Comparison of ENCODE assay signal across 23 cellular contexts in genomic region chr9:135251331-135251761, GRCh38.
DNase-seq lines count a peak whose midpoint lies in the region; ATAC-seq, FAIRE-seq and TF ChIP-seq lines count a peak whose summit lies in the region.
"Had no signal": no experiment of that assay in that cellular context is flagged by ENCODE, and none has a peak within 500 bp of the region (broad histone marks: within the 10 kb centered on the region; RNA-seq: fewer than 3 reads in every experiment).

No MANE protein-coding gene starts in this region.

- no peak overlapping the region for H3K4me3 Mint-ChIP-seq in WTC11
- H3K4me3 Mint-ChIP-seq: CD4-positive, alpha-beta memory T cell; IgD-negative memory B cell had no signal

- TF ChIP-seq EP300 in upper lobe of left lung (IDR thresholded peaks at IDR 0.05) = no peak

- no peak for FAIRE-seq in D721Med (lab: Jason Lieb, UNC)
- FAIRE-seq: G401.6 had no signal

- ATAC-seq in HCT116 (no peak), lower lobe of right lung (no peak), WTC11 (no peak), upper lobe of left lung (ENCODE audit: low FRiP score in 2 of 2) (no peak)

- no peaks in the 10 kb centered on the region for H3K79me2 ChIP-seq in HCT116 (ENCODE audit: insufficient read depth, low read length)

- H3K27me3 Mint-ChIP-seq in WTC11 (ENCODE audit: low read depth) = no peaks in the 10 kb centered on the region
- H3K27me3 Mint-ChIP-seq: IgD-negative memory B cell had no signal

- CTCF ChIA-PET in HCT116 (lab: Charles Lee) = no interaction called here
- CTCF ChIA-PET in WTC11 (lab: Charles Lee) = no interaction called here

- no peaks in the 10 kb centered on the region for H3K27me3 ChIP-seq in HCT116 (ENCODE audit: insufficient read depth, low read length)
- no peaks in the 10 kb centered on the region for H3K27me3 ChIP-seq in lower lobe of right lung (ENCODE audit: low read depth)
- H3K27me3 ChIP-seq in spleen (replicated peaks in 1 of 7) = peaks cover 0 to 84% (median 0%) of the 10 kb centered on the region in 7 donors
- no peaks in the 10 kb centered on the region for H3K27me3 ChIP-seq in upper lobe of left lung

- no peaks in the 10 kb centered on the region for H3K36me3 ChIP-seq in HCT116 (ENCODE audit: control insufficient read depth in 1 of 2, insufficient read depth in 2 of 2, low read length in 2 of 2)
- no peaks in the 10 kb centered on the region for H3K36me3 ChIP-seq in lower lobe of right lung
- no peaks in the 10 kb centered on the region for H3K36me3 ChIP-seq in spleen
- no peaks in the 10 kb centered on the region for H3K36me3 ChIP-seq in upper lobe of left lung

- H3K9me2 ChIP-seq in HCT116 (ENCODE audit: insufficient read depth) = no peaks in the 10 kb centered on the region
- H3K9me2 ChIP-seq: SK-N-SH had no signal

- H3K4me1 Mint-ChIP-seq in WTC11 = peaks cover 9% of the 10 kb centered on the region
- H3K4me1 Mint-ChIP-seq: IgD-negative memory B cell had no signal

- no peaks in the 10 kb centered on the region for H3K9me3 Mint-ChIP-seq in WTC11
- H3K9me3 Mint-ChIP-seq: IgD-negative memory B cell had no signal

- POLR2A ChIA-PET in HCT116 (lab: Charles Lee) = interaction anchor here (0.9 kb wide), 1 partner anchor 20 kb away, joined by 3 read pairs; no protein-coding TSS in a partner anchor
- POLR2A ChIA-PET in WTC11 (lab: Charles Lee) = no interaction called here

- H3K27ac ChIP-seq in HCT116 (ENCODE audit: low read depth, low read length) (no peak overlapping the region), lower lobe of right lung (no peak overlapping the region), spleen (no peak overlapping the region), upper lobe of left lung (no peak overlapping the region)

- H3K36me3 Mint-ChIP-seq in WTC11 = no peaks in the 10 kb centered on the region
- H3K36me3 Mint-ChIP-seq: CD4-positive, alpha-beta memory T cell had no signal

- peak; percentile 14 for DNase-seq in D721Med (ENCODE audit: insufficient read length, low spot score)
- no peak for DNase-seq in HCT116 (ENCODE audit: low read depth, low spot score)
- DNase-seq in lower lobe of right lung = peak; percentile 27
- DNase-seq in spleen = peak; percentile 64
- no peak for DNase-seq in WTC11 (ENCODE audit: low spot score)
- DNase-seq in activated effector memory CD4-positive, alpha-beta T cell treated with Interleukin-2 at 50 U/mL for 16 hours = no peak
- no peak for DNase-seq in upper lobe of left lung
- DNase-seq: C1 segment of cervical spinal cord; CD4-positive, alpha-beta memory T cell; COR-L47; GOT3; HCEC 1CT; NCI-H1048; NCI-H1417; NCI-H1694; NCI-H2029 treated with DMSO at 0.1 percent for 48 hours; NCI-H2227 treated with DMSO at 0.1 percent for 48 hours; NCI-H526 treated with DMSO at 0.1 percent for 48 hours; RPMI8226; SIG-M5; SK-N-SH had no signal

- no peak for TF ChIP-seq POLR2A in HCT116 (IDR thresholded peaks at IDR 0.05; ENCODE audit: borderline replicate concordance, extremely low read depth, insufficient read depth, insufficient read length)
- TF ChIP-seq POLR2A in spleen (IDR thresholded peaks at IDR 0.05) = no peak
- TF ChIP-seq POLR2A in upper lobe of left lung (IDR thresholded peaks at IDR 0.05) = no peak

- WGBS in spleen, 5 donors = 83 to 93% (median 90%) methylated on average over 6 of the region's 6 CpGs; no CpG with 5 or more reads in 1 of the 5 donors
- 76 to 92% methylated on average over 5 to 6 of the region's 6 CpGs for WGBS in upper lobe of left lung, 2 donors

- H3K9ac ChIP-seq in HCT116 (ENCODE audit: low read length) = no peak overlapping the region
- H3K9ac ChIP-seq: SK-N-SH had no signal

- H3K4me1 ChIP-seq in HCT116 (ENCODE audit: control insufficient read depth in 1 of 2, insufficient read depth in 2 of 2, low read length in 2 of 2) (peaks cover 9 to 29% of the 10 kb centered on the region in 2 experiments; a peak in 3 of 4 replicates), lower lobe of right lung (no peaks in the 10 kb centered on the region), spleen (no peaks in the 10 kb centered on the region), upper lobe of left lung (peaks cover 0 to 14% (median 0%) of the 10 kb centered on the region in 4 donors)

- intact Hi-C loops in HCT116 (cut with micrococcal nuclease) = loop anchor here (10.0 kb wide), 1 partner anchor 167 kb away; the partner anchor contains the start of gene OLFM1
- intact Hi-C loops in lower lobe of right lung (cut with DNase I) = no loop called here
- intact Hi-C loops in spleen (cut with DNase I; ENCODE audit: low total_unique reads) = no loop called here

- no peaks in the 10 kb centered on the region for H4K20me1 ChIP-seq in HCT116 (ENCODE audit: insufficient read depth)

- BruUV-seq in HCT116 (replicated peaks; lab: Mats Ljungman, UMichigan) = no TSS peak

- no peak for TF ChIP-seq RAD21 in HCT116 (IDR thresholded peaks at IDR 0.05; ENCODE audit: low read depth)

- H3K27ac Mint-ChIP-seq in WTC11 = no peak overlapping the region
- H3K27ac Mint-ChIP-seq: CD4-positive, alpha-beta memory T cell; IgD-negative memory B cell had no signal

- H3K4me3 ChIP-seq in HCT116 (replicated peaks in 1 of 2; ENCODE audit: low read depth in 1 of 2, low read length in 2 of 2) (no peak overlapping the region), lower lobe of right lung (no peak overlapping the region), spleen (no peak overlapping the region), upper lobe of left lung (no peak overlapping the region)

- H3K4me2 ChIP-seq in HCT116 (ENCODE audit: low read length) = peak overlapping the region; percentile 33; the same call in 1 of the 2 replicates
- H3K4me2 ChIP-seq: SK-N-SH had no signal

- RAD21 ChIA-PET in HCT116 (lab: Charles Lee; ENCODE audit: low non-redundant PET in 1 of 2, low total read pairs in 2 of 2, uncharacterized antibody in 2 of 2, unreplicated experiment in 2 of 2) = no interaction called here

- H3K9me3 ChIP-seq in HCT116 (ENCODE audit: control insufficient read depth in 1 of 2, insufficient read depth in 1 of 2, low read depth in 1 of 2, low read length in 2 of 2) = no peaks in the 10 kb centered on the region
- no peaks in the 10 kb centered on the region for H3K9me3 ChIP-seq in lower lobe of right lung
- H3K9me3 ChIP-seq in spleen = no peaks in the 10 kb centered on the region
- no peaks in the 10 kb centered on the region for H3K9me3 ChIP-seq in upper lobe of left lung
- H3K9me3 ChIP-seq: SK-N-SH had no signal

- no peak overlapping the region for H2AFZ ChIP-seq in HCT116 (ENCODE audit: low read depth, low read length, poor library complexity, severe bottlenecking)

- TF ChIP-seq CTCF in D721Med (IDR thresholded peaks at IDR 0.05; ENCODE audit: insufficient read depth, missing control alignments) (no peak), HCT116 (IDR thresholded peaks at IDR 0.05 in 2 of 3, conservative IDR thresholded peaks at IDR 0.05 in 1 of 3; ENCODE audit: borderline replicate concordance in 1 of 3, insufficient read depth in 1 of 3, low read depth in 2 of 3, low read length in 2 of 3) (no peak), lower lobe of right lung (IDR thresholded peaks at IDR 0.05) (no peak), spleen (IDR thresholded peaks at IDR 0.05 in 8 of 11, conservative IDR thresholded peaks at IDR 0.05 in 3 of 11) (no peak), WTC11 (IDR thresholded peaks at IDR 0.05) (no peak), upper lobe of left lung (IDR thresholded peaks at IDR 0.05) (no peak)

TF ChIP-seq in HCT116, 20 proteins besides CTCF, POLR2A, EP300 and RAD21 (continues in another document):
- TF ChIP-seq, protein P1, sequence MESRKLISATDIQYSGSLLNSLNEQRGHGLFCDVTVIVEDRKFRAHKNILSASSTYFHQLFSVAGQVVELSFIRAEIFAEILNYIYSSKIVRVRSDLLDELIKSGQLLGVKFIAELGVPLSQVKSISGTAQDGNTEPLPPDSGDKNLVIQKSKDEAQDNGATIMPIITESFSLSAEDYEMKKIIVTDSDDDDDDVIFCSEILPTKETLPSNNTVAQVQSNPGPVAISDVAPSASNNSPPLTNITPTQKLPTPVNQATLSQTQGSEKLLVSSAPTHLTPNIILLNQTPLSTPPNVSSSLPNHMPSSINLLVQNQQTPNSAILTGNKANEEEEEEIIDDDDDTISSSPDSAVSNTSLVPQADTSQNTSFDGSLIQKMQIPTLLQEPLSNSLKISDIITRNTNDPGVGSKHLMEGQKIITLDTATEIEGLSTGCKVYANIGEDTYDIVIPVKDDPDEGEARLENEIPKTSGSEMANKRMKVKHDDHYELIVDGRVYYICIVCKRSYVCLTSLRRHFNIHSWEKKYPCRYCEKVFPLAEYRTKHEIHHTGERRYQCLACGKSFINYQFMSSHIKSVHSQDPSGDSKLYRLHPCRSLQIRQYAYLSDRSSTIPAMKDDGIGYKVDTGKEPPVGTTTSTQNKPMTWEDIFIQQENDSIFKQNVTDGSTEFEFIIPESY (IDR thresholded peaks at IDR 0.05; ENCODE audit: extremely low read depth, insufficient replicate concordance, low read length) = no peak
- TF ChIP-seq ZFX (IDR thresholded peaks at IDR 0.05) = no peak
- TF ChIP-seq TCF7L2 (IDR thresholded peaks at IDR 0.05; ENCODE audit: borderline replicate concordance, extremely low read depth, insufficient read depth, insufficient read length) = no peak
- no peak for TF ChIP-seq JUND (IDR thresholded peaks at IDR 0.05)
- TF ChIP-seq EZH2phosphoT487 (IDR thresholded peaks at IDR 0.05; ENCODE audit: borderline replicate concordance) = no peak
- no peak for TF ChIP-seq EZH2 (IDR thresholded peaks at IDR 0.05)

TF ChIP-seq in WTC11, 78 proteins besides CTCF, POLR2A, EP300 and RAD21 (continues in another document):
- TF ChIP-seq, protein P2, sequence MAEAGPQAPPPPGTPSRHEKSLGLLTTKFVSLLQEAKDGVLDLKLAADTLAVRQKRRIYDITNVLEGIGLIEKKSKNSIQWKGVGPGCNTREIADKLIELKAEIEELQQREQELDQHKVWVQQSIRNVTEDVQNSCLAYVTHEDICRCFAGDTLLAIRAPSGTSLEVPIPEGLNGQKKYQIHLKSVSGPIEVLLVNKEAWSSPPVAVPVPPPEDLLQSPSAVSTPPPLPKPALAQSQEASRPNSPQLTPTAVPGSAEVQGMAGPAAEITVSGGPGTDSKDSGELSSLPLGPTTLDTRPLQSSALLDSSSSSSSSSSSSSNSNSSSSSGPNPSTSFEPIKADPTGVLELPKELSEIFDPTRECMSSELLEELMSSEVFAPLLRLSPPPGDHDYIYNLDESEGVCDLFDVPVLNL (CRISPR knock-in tag; IDR thresholded peaks at IDR 0.05; ENCODE audit: borderline replicate concordance, low read depth) = no peak
- no peak for TF ChIP-seq CREB1 (CRISPR knock-in tag; IDR thresholded peaks at IDR 0.05)

Comparison
In these comparisons a context has a peak if more than half of its experiments do, and no peak if none do; other contexts are left out.
1. DNase-seq: peak in D721Med (single experiment), lower lobe of right lung (single experiment) and spleen (single experiment); none in HCT116 (single experiment), WTC11 (single experiment), activated effector memory CD4-positive, alpha-beta T cell treated with Interleukin-2 at 50 U/mL for 16 hours (single experiment) and upper lobe of left lung (0 of 2).